ENCODE assay signal across 8 cellular contexts in genomic region chr14:70906785-70907171, GRCh38. TPM values are rescaled to one million over a fixed set of nuclear protein-coding genes. Genes with fewer than 3 reads are reported as not detected.
DNase-seq lines count a peak whose midpoint lies in the region; ATAC-seq, FAIRE-seq and TF ChIP-seq lines count a peak whose summit lies in the region.

No MANE protein-coding gene starts in this region.

- peak overlapping the region; percentile 96 for H3K27ac Mint-ChIP-seq in activated naive CD8-positive, alpha-beta T cell treated with anti-CD3 and anti-CD28 coated beads, Interleukin-2, amount 10 ng/mL, durations not matched to agents 7 days and 5 days

- peaks cover 45% of the 10 kb centered on the region for H3K4me1 Mint-ChIP-seq in activated naive CD8-positive, alpha-beta T cell treated with anti-CD3 and anti-CD28 coated beads, Interleukin-2, amount 10 ng/mL, durations not matched to agents 7 days and 5 days

- no peaks in the 10 kb centered on the region for H3K27me3 ChIP-seq in H7 (ENCODE audit: control insufficient read depth, insufficient read depth, low read length)
- H3K27me3 ChIP-seq in iPS-20b (ENCODE audit: insufficient read depth, low read length): peaks cover 4% of the 10 kb centered on the region; the same call in 1 of the 2 replicates
- H3K27me3 ChIP-seq in stomach smooth muscle (ENCODE audit: control insufficient read depth in 1 of 2, insufficient read depth in 2 of 2, low read length in 2 of 2): no peaks in the 10 kb centered on the region

- POLR2A ChIA-PET in activated naive CD8-positive, alpha-beta T cell treated with anti-CD3 and anti-CD28 coated beads, Interleukin-2, amount 10 ng/mL, durations not matched to agents 7 days and 5 days (lab: Charles Lee): interaction anchor here (0.9 to 8.0 kb wide), 15 partner anchors 10 to 97 kb away, joined by 3 to 132 read pairs (median 11); partner anchors contain the start of gene MAP3K9

- H3K9ac ChIP-seq in iPS-20b (ENCODE audit: low read depth, low read length) (peak overlapping the region; percentile 58; the same call in 1 of the 2 replicates), stomach smooth muscle (ENCODE audit: low read length in 2 of 2) (peak overlapping the region; percentile 90 to 97)

- H3K27ac ChIP-seq in 22Rv1 (peak overlapping the region; percentile 76), iPS-20b (ENCODE audit: low read length) (no peak overlapping the region), stomach smooth muscle (ENCODE audit: low read length) (peak overlapping the region; percentile 93)

- no peaks in the 10 kb centered on the region for H3K27me3 Mint-ChIP-seq in activated naive CD8-positive, alpha-beta T cell treated with anti-CD3 and anti-CD28 coated beads, Interleukin-2, amount 10 ng/mL, durations not matched to agents 7 days and 5 days

- peaks cover 11% of the 10 kb centered on the region for H3K36me3 Mint-ChIP-seq in activated naive CD8-positive, alpha-beta T cell treated with anti-CD3 and anti-CD28 coated beads, Interleukin-2, amount 10 ng/mL, durations not matched to agents 7 days and 5 days

- TF ChIP-seq CTCF in 22Rv1 (IDR thresholded peaks at IDR 0.05): no peak

- no peak for DNase-seq in H7
- DNase-seq in activated naive CD8-positive, alpha-beta T cell treated with anti-CD3 and anti-CD28 coated beads, Interleukin-2, amount 10 ng/mL, durations not matched to agents 7 days and 5 days: no peak
- DNase-seq in NCI-H1105 treated with DMSO at 0.1 percent for 48 hours (lab: John Stamatoyannopoulos, UW): no peak
- DNase-seq in retina: no peak
- DNase-seq in HTR-8/SVneo (ENCODE audit: insufficient read length, low spot score): no peak

- peaks cover 4% of the 10 kb centered on the region; the same call in 1 of the 2 replicates for H3K4me1 ChIP-seq in iPS-20b (ENCODE audit: insufficient read depth, low read length)
- H3K4me1 ChIP-seq in stomach smooth muscle (ENCODE audit: control insufficient read depth, insufficient read depth, low read length): peaks cover 22% of the 10 kb centered on the region

- peak overlapping the region; percentile 91 for H3K4me3 ChIP-seq in H7 (ENCODE audit: insufficient read depth, low read depth, low read length)
- H3K4me3 ChIP-seq in iPS-20b (ENCODE audit: low read length): peak overlapping the region; percentile 64
- peak overlapping the region; percentile 76 to 86 for H3K4me3 ChIP-seq in stomach smooth muscle (ENCODE audit: low read length in 2 of 2)

- H3K9me3 Mint-ChIP-seq in activated naive CD8-positive, alpha-beta T cell treated with anti-CD3 and anti-CD28 coated beads, Interleukin-2, amount 10 ng/mL, durations not matched to agents 7 days and 5 days: no peaks in the 10 kb centered on the region

- H3K4me3 Mint-ChIP-seq in activated naive CD8-positive, alpha-beta T cell treated with anti-CD3 and anti-CD28 coated beads, Interleukin-2, amount 10 ng/mL, durations not matched to agents 7 days and 5 days: peak overlapping the region; percentile 89

- H3K9me3 ChIP-seq in iPS-20b (ENCODE audit: insufficient read depth, low read depth, low read length) (no peaks in the 10 kb centered on the region), stomach smooth muscle (ENCODE audit: control insufficient read depth in 2 of 2, low read length in 2 of 2) (no peaks in the 10 kb centered on the region)

- no peaks in the 10 kb centered on the region for H3K36me3 ChIP-seq in H7 (replicated peaks; ENCODE audit: control insufficient read depth, insufficient read depth, low read length)
- no peaks in the 10 kb centered on the region for H3K36me3 ChIP-seq in iPS-20b (ENCODE audit: insufficient read depth, low read depth, low read length)
- no peaks in the 10 kb centered on the region for H3K36me3 ChIP-seq in stomach smooth muscle (ENCODE audit: control insufficient read depth in 2 of 2, insufficient read depth in 2 of 2, low read length in 2 of 2)

- no peak for FAIRE-seq in HTR-8/SVneo (lab: Jason Lieb, UNC)

- ATAC-seq in activated naive CD8-positive, alpha-beta T cell treated with anti-CD3 and anti-CD28 coated beads, Interleukin-2, amount 10 ng/mL, durations not matched to agents 7 days and 5 days (ENCODE audit: low read depth): no peak

RNA-seq across cellular contexts. Expression of gene PCNX1, which starts 0.5 kb away (rescaled TPM):
- 29.1 and 39.6 TPM in 2 replicates for total RNA-seq in H7 (2014; rRNA removed; shearing (Covaris generic))
- 10 to 100 TPM; 80.0 to 93.0 TPM for total RNA-seq in activated naive CD8-positive, alpha-beta T cell treated with anti-CD3 and anti-CD28 coated beads, Interleukin-2, amount 10 ng/mL, durations not matched to agents 7 days and 5 days
